27 cellular contexts compared by ENCODE assay signal in genomic region chr20:44424039-44424495, GRCh38.
"Had no signal": no experiment of that assay in that cellular context is flagged by ENCODE, and none has a peak within 500 bp of the region (broad histone marks: within the 10 kb centered on the region; RNA-seq: fewer than 3 reads in every experiment).

No MANE protein-coding gene starts in this region.

- H3K36me3 Mint-ChIP-seq: activated CD8-positive, alpha-beta memory T cell treated with anti-CD3 and anti-CD28 coated beads, Interleukin-2, amount 10 ng/mL, durations not matched to agents 7 days and 5 days; activated naive CD8-positive, alpha-beta T cell; T-cell had no signal

- H3K27ac Mint-ChIP-seq: activated B cell treated with CpG ODN at 0.5 μM for 24 hours; activated CD4-positive, alpha-beta T cell treated with anti-CD3 and anti-CD28 coated beads, Interleukin-2, amount 10 ng/mL, durations not matched to agents 24 days and 14 days; activated CD8-positive, alpha-beta memory T cell treated with anti-CD3 and anti-CD28 coated beads, Interleukin-2, amount 10 ng/mL, durations not matched to agents 7 days and 5 days; activated naive CD8-positive, alpha-beta T cell; activated T-cell treated with anti-CD3 and anti-CD28 coated beads, Interleukin-2, amount 50 U/mL, for 24 hours; activated T-helper 1 cell treated with anti-CD3 and anti-CD28 coated beads, Interleukin-12 subunit alpha, Interleukin-12 subunit beta, Interleukin-2, Interleukin-4 antibody, amounts not matched to agents 30 ng/mL and 10 ng/mL and 1 ng/mL, durations not matched to agents 14 hours and 24 hours and 36 hours; T-cell had no signal

- H3K27ac ChIP-seq: SK-N-MC had no signal

- DNase-seq: activated B cell treated with CpG ODN at 0.5 μM for 24 hours; activated CD4-positive, alpha-beta T cell treated with anti-CD3 and anti-CD28 coated beads for 1 hour; activated CD4-positive, alpha-beta T cell treated with anti-CD3 and anti-CD28 coated beads, Interleukin-2, amount 10 ng/mL, durations not matched to agents 24 days and 14 days; activated CD4-positive, alpha-beta T cell treated with anti-CD3 and anti-CD28 coated beads, Interleukin-2, amount 50 U/mL, for 48 hours; activated CD8-positive, alpha-beta memory T cell treated with anti-CD3 and anti-CD28 coated beads, Interleukin-2, amount 10 ng/mL, durations not matched to agents 7 days and 5 days; activated effector memory CD4-positive, alpha-beta T cell treated with anti-CD3 and anti-CD28 coated beads, Interleukin-2, amount 50 U/mL, for 16 hours; activated naive CD4-positive, alpha-beta T cell treated with Interleukin-2 at 50 U/mL for 16 hours; activated T-cell treated with anti-CD3 and anti-CD28 coated beads, Interleukin-2, amount 50 U/mL, for 24 hours; amygdala; Kasumi-1; NCI-H1048; NCI-H1417; NCI-H1930; NCI-H2107; NCI-H2171 treated with DMSO at 0.1 percent for 48 hours; NCI-H345; NCI-H510A; NCI-H526 treated with DMSO at 0.1 percent for 48 hours; NCI-H82; T-cell; T-helper 2 cell; T1000 had no signal

- H3K4me1 Mint-ChIP-seq: activated B cell treated with CpG ODN at 0.5 μM for 24 hours; activated CD4-positive, alpha-beta T cell treated with anti-CD3 and anti-CD28 coated beads, Interleukin-2, amount 10 ng/mL, durations not matched to agents 24 days and 14 days; activated CD8-positive, alpha-beta memory T cell treated with anti-CD3 and anti-CD28 coated beads, Interleukin-2, amount 10 ng/mL, durations not matched to agents 7 days and 5 days; T-cell had no signal

- H3K4me3 Mint-ChIP-seq: activated B cell treated with CpG ODN at 0.5 μM for 24 hours; activated CD4-positive, alpha-beta T cell treated with anti-CD3 and anti-CD28 coated beads, Interleukin-2, amount 10 ng/mL, durations not matched to agents 24 days and 14 days; activated CD8-positive, alpha-beta memory T cell treated with anti-CD3 and anti-CD28 coated beads, Interleukin-2, amount 10 ng/mL, durations not matched to agents 7 days and 5 days; activated naive CD8-positive, alpha-beta T cell; activated T-cell treated with anti-CD3 and anti-CD28 coated beads, Interleukin-2, amount 50 U/mL, for 24 hours; activated T-helper 1 cell treated with anti-CD3 and anti-CD28 coated beads, Interleukin-12 subunit alpha, Interleukin-12 subunit beta, Interleukin-2, Interleukin-4 antibody, amounts not matched to agents 30 ng/mL and 10 ng/mL and 1 ng/mL, durations not matched to agents 14 hours and 24 hours and 36 hours; T-cell had no signal

- ATAC-seq: activated CD8-positive, alpha-beta memory T cell treated with anti-CD3 and anti-CD28 coated beads, Interleukin-2, amount 10 ng/mL, durations not matched to agents 7 days and 5 days; K562; Right ventricle myocardium inferior; T-cell had no signal

- H3K9me3 Mint-ChIP-seq: activated B cell treated with CpG ODN at 0.5 μM for 24 hours; activated CD4-positive, alpha-beta T cell treated with anti-CD3 and anti-CD28 coated beads, Interleukin-2, amount 10 ng/mL, durations not matched to agents 24 days and 14 days; activated T-cell treated with anti-CD3 and anti-CD28 coated beads, Interleukin-2, amount 50 U/mL, for 24 hours; activated T-helper 1 cell treated with anti-CD3 and anti-CD28 coated beads, Interleukin-12 subunit alpha, Interleukin-12 subunit beta, Interleukin-2, Interleukin-4 antibody, amounts not matched to agents 30 ng/mL and 10 ng/mL and 1 ng/mL, durations not matched to agents 14 hours and 24 hours and 36 hours; T-cell had no signal

- H3K27me3 Mint-ChIP-seq: activated CD8-positive, alpha-beta memory T cell treated with anti-CD3 and anti-CD28 coated beads, Interleukin-2, amount 10 ng/mL, durations not matched to agents 7 days and 5 days; activated T-cell treated with anti-CD3 and anti-CD28 coated beads, Interleukin-2, amount 50 U/mL, for 24 hours had no signal
